8 cellular contexts compared by ENCODE assay signal in genomic region chr2:161415467-161416293, GRCh38. TPM values are rescaled to one million over a fixed set of nuclear protein-coding genes. Genes with fewer than 3 reads are reported as not detected.
DNase-seq lines count a peak whose midpoint lies in the region; ATAC-seq and TF ChIP-seq lines count a peak whose summit lies in the region.

No MANE protein-coding gene starts in this region.

- H3K36me3 ChIP-seq in HEK293 (ENCODE audit: control insufficient read depth in 2 of 2, insufficient read depth in 1 of 2, low read length in 2 of 2) = peaks cover 0 to 5% of the 10 kb centered on the region in 2 experiments; a peak in 1 of 3 replicates
- H3K36me3 ChIP-seq in mesenchymal stem cell (ENCODE audit: control insufficient read depth in 1 of 2, insufficient read depth in 2 of 2, low read depth in 1 of 2, low read length in 2 of 2) = peaks cover 0 to 9% of the 10 kb centered on the region in 2 experiments

- no peak for ATAC-seq in GM18858 (IDR thresholded peaks at IDR 0.05; ENCODE audit: unreplicated experiment)
- ATAC-seq in HG03432 (IDR thresholded peaks at IDR 0.05; ENCODE audit: unreplicated experiment) = no peak

- TF ChIP-seq CTCF in HEK293 (tag by site-specific recombination; IDR thresholded peaks at IDR 0.05) = no peak

- H3K18ac ChIP-seq in mesenchymal stem cell (ENCODE audit: low read depth in 1 of 2, low read length in 2 of 2) = no peak overlapping the region

- H3K27me3 ChIP-seq in mesenchymal stem cell (ENCODE audit: control insufficient read depth in 1 of 2, insufficient read depth in 1 of 2, low read length in 2 of 2) = peaks cover 56 to 60% of the 10 kb centered on the region in 2 experiments

- H3K4me2 ChIP-seq in mesenchymal stem cell (ENCODE audit: low read length, poor library complexity, severe bottlenecking) = peak overlapping the region; percentile 14

- no peaks in the 10 kb centered on the region for H3K79me1 ChIP-seq in mesenchymal stem cell (replicated peaks; ENCODE audit: low read length, poor library complexity, severe bottlenecking)

- no peak overlapping the region for H2BK120ac ChIP-seq in mesenchymal stem cell (ENCODE audit: low read depth, low read length)

- DNase-seq in COLO668 (lab: John Stamatoyannopoulos, UW; ENCODE audit: unreplicated experiment) (peak; percentile 26), mesenchymal stem cell (peak; percentile 28), SHP77 treated with DMSO at 0.1 percent for 48 hours (lab: John Stamatoyannopoulos, UW) (no peak)
- peak; percentile 24 to 35 for DNase-seq in activated T-cell treated with anti-CD3 and anti-CD28 coated beads, Interleukin-2, amount 50 U/mL, for 48 hours
- no peak for DNase-seq in activated naive CD4-positive, alpha-beta T cell treated with anti-CD3 and anti-CD28 coated beads, Interleukin-2, amount 50 U/mL, for 16 hours

- H2BK5ac ChIP-seq in mesenchymal stem cell (ENCODE audit: low read depth, low read length, poor library complexity, severe bottlenecking) = no peak overlapping the region

- H3K23ac ChIP-seq in mesenchymal stem cell (ENCODE audit: low read length in 2 of 2) = no peak overlapping the region

- no peak overlapping the region for H3K4ac ChIP-seq in mesenchymal stem cell (ENCODE audit: low read depth in 1 of 2, low read length in 2 of 2)

- no peak overlapping the region for H3K27ac ChIP-seq in HEK293 (ENCODE audit: extremely low read depth, low read depth, low read length)
- no peak overlapping the region for H3K27ac ChIP-seq in mesenchymal stem cell (ENCODE audit: low read length, poor library complexity, severe bottlenecking)

- no peak overlapping the region for H4K91ac ChIP-seq in mesenchymal stem cell (ENCODE audit: low read length)

- no peak overlapping the region for H4K8ac ChIP-seq in mesenchymal stem cell (ENCODE audit: low read length)

- POLR2A ChIA-PET in HEK293 (lab: Yijun Ruan, JAX) = interaction anchor here (1.5 kb wide), 1 partner anchor 107 kb away, joined by 3 read pairs; the partner anchor contains the start of gene PSMD14

- H3K4me3 ChIP-seq in HEK293 (ENCODE audit: low read depth, low read length) (no peak overlapping the region), mesenchymal stem cell (ENCODE audit: insufficient read depth in 1 of 2, low read depth in 1 of 2, low read length in 2 of 2) (peak overlapping the region in 1 of 2 experiments; percentile 77)

- no peak overlapping the region for H3K14ac ChIP-seq in mesenchymal stem cell (ENCODE audit: low read length in 2 of 2)

- no peak overlapping the region for H2BK12ac ChIP-seq in mesenchymal stem cell (ENCODE audit: low read length in 2 of 2)

- CTCF ChIA-PET in HEK293 (lab: Yijun Ruan, JAX) = interaction anchor here (0.7 kb wide), 1 partner anchor 980 kb away, joined by 3 read pairs; no protein-coding TSS in a partner anchor

- no peak overlapping the region for H2AFZ ChIP-seq in mesenchymal stem cell (ENCODE audit: low read depth, low read length)

- H2BK15ac ChIP-seq in mesenchymal stem cell (ENCODE audit: low read depth, poor library complexity, severe bottlenecking) = no peak overlapping the region

- H3K9ac ChIP-seq in mesenchymal stem cell (ENCODE audit: low read length) = no peak overlapping the region

- 1% methylated on average over 9 of the region's 21 CpGs for WGBS in mesenchymal stem cell

- H3K4me1 ChIP-seq in HEK293 (ENCODE audit: control insufficient read depth, insufficient read depth, low read length) (no peaks in the 10 kb centered on the region), mesenchymal stem cell (ENCODE audit: control insufficient read depth, insufficient read depth, low read depth, low read length) (peaks cover 25% of the 10 kb centered on the region)

- no peaks in the 10 kb centered on the region for H3K9me3 ChIP-seq in HEK293 (ENCODE audit: control insufficient read depth, insufficient read depth, low read depth, low read length)
- H3K9me3 ChIP-seq in mesenchymal stem cell (ENCODE audit: control insufficient read depth, low read length) = no peaks in the 10 kb centered on the region

- H2AK5ac ChIP-seq in mesenchymal stem cell (ENCODE audit: low read length, severe bottlenecking) = no peak overlapping the region

TF ChIP-seq in HEK293, 187 proteins besides CTCF, POLR2A, EP300 and RAD21:
- no peak for TF ChIP-seq ZNF335 (tag by site-specific recombination; conservative IDR thresholded peaks at IDR 0.05)
- TF ChIP-seq ZFHX2 (tag by site-specific recombination; conservative IDR thresholded peaks at IDR 0.05) = peak; percentile 53

RNA-seq across cellular contexts. Expression of gene TBR1, which starts 0.4 kb away (rescaled TPM):
- 0.01 TPM for polyA plus RNA-seq in mesenchymal stem cell (2013, experiment 1 of 2)
- polyA plus RNA-seq in mesenchymal stem cell (2013, experiment 2 of 2) = 0.01 TPM

Comparison
In these comparisons a context has a peak if more than half of its experiments do, and no peak if none do; other contexts are left out.
1. DNase-seq: peak in COLO668 (single experiment), activated T-cell treated with anti-CD3 and anti-CD28 coated beads, Interleukin-2, amount 50 U/mL, for 48 hours (2 of 2) and mesenchymal stem cell (single experiment); none in SHP77 treated with DMSO at 0.1 percent for 48 hours (single experiment) and activated naive CD4-positive, alpha-beta T cell treated with anti-CD3 and anti-CD28 coated beads, Interleukin-2, amount 50 U/mL, for 16 hours (single experiment).